ENCODE assay signal across 17 cellular contexts in the genomic region with DNA sequence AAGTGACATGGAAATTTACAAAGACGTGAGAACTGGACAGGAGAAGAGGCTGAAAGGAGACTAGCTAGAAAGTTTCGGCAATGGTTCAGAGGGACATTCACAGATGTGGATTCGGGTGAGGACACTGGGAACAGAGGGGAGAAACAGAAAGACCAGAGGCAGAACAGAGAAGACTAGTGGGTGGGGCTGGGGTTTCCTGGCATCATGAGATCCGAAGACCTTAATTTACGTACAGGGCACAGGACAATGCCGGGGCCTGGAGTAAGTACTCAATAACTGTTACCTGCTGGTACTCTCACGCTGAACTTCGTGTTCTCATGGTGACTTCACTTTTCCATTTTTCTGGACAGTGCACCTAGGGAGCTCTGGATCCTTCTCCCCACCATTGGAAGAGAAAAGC. TPM values are rescaled to one million over a fixed set of nuclear protein-coding genes. Genes with fewer than 3 reads are reported as not detected.
DNase-seq lines count a peak whose midpoint lies in the region; ATAC-seq, FAIRE-seq and TF ChIP-seq lines count a peak whose summit lies in the region.
"Had no signal": no experiment of that assay in that cellular context is flagged by ENCODE, and none has a peak within 500 bp of the region (broad histone marks: within the 10 kb centered on the region; RNA-seq: fewer than 3 reads in every experiment).

No MANE protein-coding gene starts in this region.

- H3K36me3 ChIP-seq in HepG2 (replicated peaks in 1 of 2; ENCODE audit: control insufficient read depth in 1 of 2, insufficient read depth in 2 of 2, low read length in 2 of 2) (peaks cover 13 to 44% of the 10 kb centered on the region in 2 experiments), right lobe of liver (peaks cover 0 to 5% (median 2%) of the 10 kb centered on the region in 4 donors)

- H3K36me3 Mint-ChIP-seq in T-cell, result peaks cover 58% of the 10 kb centered on the region

- DNase-seq in HepG2 (ENCODE audit: low spot score), result no peak
- no peak for DNase-seq in right lobe of liver
- DNase-seq in T-cell, result no peak
- DNase-seq in islet precursor cell, result peak; percentile 24
- no peak for DNase-seq in NCI-H1048 (lab: John Stamatoyannopoulos, UW)
- DNase-seq in T-helper 9 cell, result no peak
- DNase-seq: BE2C; CD8-positive, alpha-beta T cell; NCI-H1417 treated with DMSO at 0.1 percent for 48 hours; NCI-H2029; NCI-H2171 treated with DMSO at 0.1 percent for 48 hours; NCI-H82; RPMI8226; SJCRH30 had no signal

- TSS peak; percentile 32 for BruUV-seq in HepG2 (replicated peaks; lab: Mats Ljungman, UMichigan)

- WGBS in HepG2 (ENCODE audit: low lambda C conversion rate), result 98% methylated on average over 8 of the region's 8 CpGs
- 90% methylated on average over 4 of the region's 8 CpGs for WGBS in right lobe of liver (ENCODE audit: insufficient coverage, low coverage, low lambda C conversion rate, missing lambda C conversion rate)

- no peaks in the 10 kb centered on the region for H3K27me3 Mint-ChIP-seq in T-cell

- H3K27me3 ChIP-seq in HepG2 (ENCODE audit: control insufficient read depth in 1 of 2, insufficient read depth in 2 of 2, low read length in 2 of 2), result no peaks in the 10 kb centered on the region
- no peaks in the 10 kb centered on the region for H3K27me3 ChIP-seq in right lobe of liver
- H3K27me3 ChIP-seq: BE2C, SJCRH30 had no signal

- H3K4me1 ChIP-seq in HepG2 (ENCODE audit: insufficient read depth, low read length) (no peaks in the 10 kb centered on the region), right lobe of liver (peaks cover 0 to 11% (median 5%) of the 10 kb centered on the region in 4 donors)
- H3K4me1 ChIP-seq: BE2C, SJCRH30 had no signal

- POLR2A ChIA-PET in HepG2 (lab: Yijun Ruan, JAX), result interaction anchor here (0.9 kb wide), 1 partner anchor 8 kb away, joined by 4 read pairs; no protein-coding TSS in a partner anchor
- POLR2A ChIA-PET in T-cell (lab: Charles Lee), result no interaction called here

- CTCF ChIA-PET in HepG2 (lab: Yijun Ruan, JAX; ENCODE audit: low intra/inter-chr PET ratio, low total read pairs), result no interaction called here
- CTCF ChIA-PET in T-cell (lab: Charles Lee), result no interaction called here

- TF ChIP-seq CTCF in HepG2 (CRISPR knock-in tag; IDR thresholded peaks at IDR 0.05) (no peak), right lobe of liver (IDR thresholded peaks at IDR 0.05) (no peak)

- no peak overlapping the region for H3K27ac ChIP-seq in HepG2 (ENCODE audit: extremely low read length, insufficient read depth, low read length)
- H3K27ac ChIP-seq in right lobe of liver, result no peak overlapping the region
- H3K27ac ChIP-seq: SJCRH30 had no signal

- no peak for TF ChIP-seq EP300 in HepG2 (IDR thresholded peaks at IDR 0.05; ENCODE audit: low read depth in 2 of 2, low read length in 2 of 2)
- TF ChIP-seq EP300 in HepG2 (CRISPR knock-in tag; IDR thresholded peaks at IDR 0.05; ENCODE audit: borderline replicate concordance), result no peak

- in situ Hi-C loops in HepG2 (cut with HindIII; ENCODE audit: extremely low pct_ligation_motif_present, low pct_unique_long_range_greater_than_20kb), result no loop called here

- H3K4me1 Mint-ChIP-seq in T-cell, result peaks cover 51 to 83% (median 55%) of the 10 kb centered on the region in 3 donors

- H3K9me3 ChIP-seq in HepG2 (ENCODE audit: low read length) (no peaks in the 10 kb centered on the region), right lobe of liver (no peaks in the 10 kb centered on the region)
- H3K9me3 ChIP-seq: BE2C, SJCRH30 had no signal

- FAIRE-seq in HepG2 (lab: Jason Lieb, UNC), result no peak
- FAIRE-seq: D721Med, H54 had no signal

- no peaks in the 10 kb centered on the region for H4K20me1 ChIP-seq in HepG2 (ENCODE audit: insufficient read depth, low read length)

- intact Hi-C loops in HepG2 (cut with micrococcal nuclease; ENCODE audit: unreplicated experiment) (no loop called here), right lobe of liver (cut with DNase I) (no loop called here)

- H3K9me3 Mint-ChIP-seq in T-cell, result no peaks in the 10 kb centered on the region
- H3K9me3 Mint-ChIP-seq: CD8-positive, alpha-beta T cell had no signal

- no peak overlapping the region for H3K4me3 ChIP-seq in HepG2 (replicated peaks in 1 of 3; ENCODE audit: insufficient read depth in 1 of 3, low read depth in 2 of 3, low read length in 3 of 3)
- H3K4me3 ChIP-seq in right lobe of liver, result no peak overlapping the region
- H3K4me3 ChIP-seq: SJCRH30 had no signal

- ATAC-seq in HepG2 (no peak), right lobe of liver (no peak), T-cell (replicated peaks in 1 of 4) (no peak), HG02885 (IDR thresholded peaks at IDR 0.05; ENCODE audit: poor library complexity, unreplicated experiment) (no peak)
- ATAC-seq: CD8-positive, alpha-beta T cell had no signal

- H3K4me3 Mint-ChIP-seq in T-cell, result no peak overlapping the region
- H3K4me3 Mint-ChIP-seq: CD8-positive, alpha-beta T cell had no signal

- peaks cover 8% of the 10 kb centered on the region for H3K79me2 ChIP-seq in HepG2 (ENCODE audit: insufficient read depth, low read length)

- TF ChIP-seq POLR2A in HepG2 (IDR thresholded peaks at IDR 0.05; ENCODE audit: insufficient read depth in 1 of 2, low read depth in 2 of 2, low read length in 2 of 2), result no peak
- no peak for TF ChIP-seq POLR2A in right lobe of liver (IDR thresholded peaks at IDR 0.05)

- TF ChIP-seq RAD21 in HepG2 (CRISPR knock-in tag; IDR thresholded peaks at IDR 0.05), result no peak

- H3K9ac ChIP-seq in HepG2 (ENCODE audit: insufficient read depth, low read depth, low read length), result no peak overlapping the region

- peak overlapping the region; percentile 9 to 40 for H3K27ac Mint-ChIP-seq in T-cell
- H3K27ac Mint-ChIP-seq: CD8-positive, alpha-beta T cell had no signal

- no peak overlapping the region for H2AFZ ChIP-seq in HepG2 (ENCODE audit: low read length)

- H3K4me2 ChIP-seq in HepG2 (ENCODE audit: low read depth, low read length), result no peak overlapping the region

TF ChIP-seq in HepG2, 621 proteins besides CTCF, POLR2A, EP300 and RAD21:
- TF ChIP-seq TOE1 (CRISPR knock-in tag; IDR thresholded peaks at IDR 0.05) (no peak), NFE2 (CRISPR knock-in tag; IDR thresholded peaks at IDR 0.05) (no peak), ZNF484 (CRISPR knock-in tag; IDR thresholded peaks at IDR 0.05; ENCODE audit: borderline replicate concordance, low read depth) (no peak), BORCS8-MEF2B (CRISPR knock-in tag; IDR thresholded peaks at IDR 0.05) (no peak), SIN3B (IDR thresholded peaks at IDR 0.05; ENCODE audit: low read length) (no peak), ZNF557 (CRISPR knock-in tag; IDR thresholded peaks at IDR 0.05) (no peak), ZNF33A (CRISPR knock-in tag; IDR thresholded peaks at IDR 0.05; ENCODE audit: borderline replicate concordance) (no peak)
- TF ChIP-seq, protein P1, sequence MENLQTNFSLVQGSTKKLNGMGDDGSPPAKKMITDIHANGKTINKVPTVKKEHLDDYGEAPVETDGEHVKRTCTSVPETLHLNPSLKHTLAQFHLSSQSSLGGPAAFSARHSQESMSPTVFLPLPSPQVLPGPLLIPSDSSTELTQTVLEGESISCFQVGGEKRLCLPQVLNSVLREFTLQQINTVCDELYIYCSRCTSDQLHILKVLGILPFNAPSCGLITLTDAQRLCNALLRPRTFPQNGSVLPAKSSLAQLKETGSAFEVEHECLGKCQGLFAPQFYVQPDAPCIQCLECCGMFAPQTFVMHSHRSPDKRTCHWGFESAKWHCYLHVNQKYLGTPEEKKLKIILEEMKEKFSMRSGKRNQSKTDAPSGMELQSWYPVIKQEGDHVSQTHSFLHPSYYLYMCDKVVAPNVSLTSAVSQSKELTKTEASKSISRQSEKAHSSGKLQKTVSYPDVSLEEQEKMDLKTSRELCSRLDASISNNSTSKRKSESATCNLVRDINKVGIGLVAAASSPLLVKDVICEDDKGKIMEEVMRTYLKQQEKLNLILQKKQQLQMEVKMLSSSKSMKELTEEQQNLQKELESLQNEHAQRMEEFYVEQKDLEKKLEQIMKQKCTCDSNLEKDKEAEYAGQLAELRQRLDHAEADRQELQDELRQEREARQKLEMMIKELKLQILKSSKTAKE (CRISPR knock-in tag; IDR thresholded peaks at IDR 0.05; ENCODE audit: borderline replicate concordance), result no peak

RNA-seq across cellular contexts. Expression of a gene that starts 53.5 kb away (rescaled TPM):
- total RNA-seq in HepG2 (2016; rRNA removed; fragmentation: Illumina TruSeq; extraction: Trizol) (49.9 and 55.3 TPM in 2 replicates), right lobe of liver (10 to 100 TPM; 15.8 to 30.3 (median 23.2) TPM), T-cell (100 to 1,000 TPM in 1 of 5 donors, 10 to 100 TPM in 4; 84.0 to 106 (median 94.8) TPM)
- 29.6 and 31.7 TPM in 2 replicates for total RNA-seq in HepG2 (2016; cell fraction: cytosol; rRNA removed; fragmentation: Illumina TruSeq; extraction: Trizol; ENCODE audit: low read depth)
- total RNA-seq in HepG2 (2016; cell fraction: insoluble cytoplasmic fraction; rRNA removed; fragmentation: Illumina TruSeq; extraction: Trizol), result 43.7 and 56.7 TPM in 2 replicates
- total RNA-seq in HepG2 (2016; cell fraction: membrane; rRNA removed; fragmentation: Illumina TruSeq; extraction: Trizol), result 74.9 and 78.9 TPM in 2 replicates
- total RNA-seq in HepG2 (2016; cell fraction: nucleus; rRNA removed; fragmentation: Illumina TruSeq; extraction: Trizol), result 43.5 and 50.2 TPM in 2 replicates
- 21.3 and 21.8 TPM in 2 replicates for polyA plus RNA-seq in HepG2 (2011; rRNA removed)
- 21.1 and 24.6 TPM in 2 replicates for polyA plus RNA-seq in HepG2 (2011; cell fraction: cytosol; rRNA removed)
- 12.5 and 14.4 TPM in 2 replicates for polyA plus RNA-seq in HepG2 (2011; cell fraction: nucleus; rRNA removed)
- polyA plus RNA-seq in HepG2 (2012), result 24.1 and 26.8 TPM in 2 replicates
- polyA plus RNA-seq in HepG2 (2016; cell fraction: cytosol; fragmentation: Illumina TruSeq; extraction: Trizol; ENCODE audit: low read depth), result 32.1 and 36.4 TPM in 2 replicates
- polyA plus RNA-seq in HepG2 (2016; cell fraction: insoluble cytoplasmic fraction; fragmentation: Illumina TruSeq; extraction: Trizol; ENCODE audit: low read depth), result 38.0 and 40.3 TPM in 2 replicates
- polyA plus RNA-seq in HepG2 (2016; cell fraction: membrane; fragmentation: Illumina TruSeq; extraction: Trizol; ENCODE audit: low read depth), result 62.2 and 67.1 TPM in 2 replicates
- 49.8 and 50.9 TPM in 2 replicates for polyA plus RNA-seq in HepG2 (2016; cell fraction: nucleus; fragmentation: Illumina TruSeq; extraction: Trizol; ENCODE audit: insufficient read depth, low read depth)
- 59.2 and 63.5 TPM in 2 replicates for polyA minus RNA-seq in HepG2 (2011; rRNA and poly(A)+ RNA removed; ENCODE audit: low replicate concordance)
- polyA minus RNA-seq in HepG2 (2011; cell fraction: cytosol; rRNA and poly(A)+ RNA removed), result 28.0 and 28.5 TPM in 2 replicates
- polyA minus RNA-seq in HepG2 (2011; cell fraction: nucleus; rRNA and poly(A)+ RNA removed), result 19.4 and 23.2 TPM in 2 replicates
